Comparison of ENCODE assay signal across 8 cellular contexts in the genomic region with DNA sequence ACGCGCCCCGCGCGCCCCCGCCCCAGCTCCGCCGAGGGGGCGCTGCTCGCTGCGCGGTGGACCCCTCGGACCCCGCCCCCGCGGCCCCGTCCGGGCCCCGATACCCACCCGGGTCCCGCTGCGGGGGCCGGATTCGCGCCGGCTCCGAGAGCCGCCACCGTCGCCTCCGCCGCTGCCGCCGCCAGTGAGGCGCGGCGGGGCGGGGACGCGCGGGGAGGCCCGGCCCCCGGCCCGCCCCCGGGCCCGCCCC. TPM values are rescaled to one million over a fixed set of nuclear protein-coding genes. Genes with fewer than 3 reads are reported as not detected.
DNase-seq lines count a peak whose midpoint lies in the region; ATAC-seq and FAIRE-seq lines count a peak whose summit lies in the region.

A gene with protein sequence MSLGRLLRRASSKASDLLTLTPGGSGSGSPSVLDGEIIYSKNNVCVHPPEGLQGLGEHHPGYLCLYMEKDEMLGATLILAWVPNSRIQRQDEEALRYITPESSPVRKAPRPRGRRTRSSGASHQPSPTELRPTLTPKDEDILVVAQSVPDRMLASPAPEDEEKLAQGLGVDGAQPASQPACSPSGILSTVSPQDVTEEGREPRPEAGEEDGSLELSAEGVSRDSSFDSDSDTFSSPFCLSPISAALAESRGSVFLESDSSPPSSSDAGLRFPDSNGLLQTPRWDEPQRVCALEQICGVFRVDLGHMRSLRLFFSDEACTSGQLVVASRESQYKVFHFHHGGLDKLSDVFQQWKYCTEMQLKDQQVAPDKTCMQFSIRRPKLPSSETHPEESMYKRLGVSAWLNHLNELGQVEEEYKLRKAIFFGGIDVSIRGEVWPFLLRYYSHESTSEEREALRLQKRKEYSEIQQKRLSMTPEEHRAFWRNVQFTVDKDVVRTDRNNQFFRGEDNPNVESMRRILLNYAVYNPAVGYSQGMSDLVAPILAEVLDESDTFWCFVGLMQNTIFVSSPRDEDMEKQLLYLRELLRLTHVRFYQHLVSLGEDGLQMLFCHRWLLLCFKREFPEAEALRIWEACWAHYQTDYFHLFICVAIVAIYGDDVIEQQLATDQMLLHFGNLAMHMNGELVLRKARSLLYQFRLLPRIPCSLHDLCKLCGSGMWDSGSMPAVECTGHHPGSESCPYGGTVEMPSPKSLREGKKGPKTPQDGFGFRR (minus strand): TSS at position 186 of the 250 bp plus-strand sequence. CDS start 22,325 bp downstream, outside the sequence.

- peak within 1 kb of the TSS; percentile 65 for H3K27ac ChIP-seq in CD8-positive, alpha-beta memory T cell (ENCODE audit: low read depth, low read length)
- peak within 1 kb of the TSS; percentile 84 for H3K27ac ChIP-seq in duodenal mucosa (ENCODE audit: low read depth, low read length)

- H3K27ac Mint-ChIP-seq in CD8-positive, alpha-beta memory T cell = peak within 1 kb of the TSS; percentile 82 to 98 (median 96)

- FAIRE-seq in RCC 7860 (lab: Jason Lieb, UNC) = no peak

- peaks cover 11 to 14% (median 11%) of the 10 kb centered on the region in 3 donors for H3K4me1 Mint-ChIP-seq in CD8-positive, alpha-beta memory T cell

- DNase-seq in CD8-positive, alpha-beta memory T cell = peak in 1 of 5 donors; percentile 58
- DNase-seq in MG63 = no peak
- DNase-seq in head of caudate nucleus = no peak
- no peak for DNase-seq in RCC 7860 (ENCODE audit: low spot score)
- DNase-seq in superior temporal gyrus (ENCODE audit: extremely low spot score) = no peak

- H3K4me1 ChIP-seq in CD8-positive, alpha-beta memory T cell (ENCODE audit: insufficient read depth, low read length) = peaks cover 15% of the 10 kb centered on the region
- H3K4me1 ChIP-seq in duodenal mucosa (ENCODE audit: control insufficient read depth in 1 of 2, insufficient read depth in 2 of 2, low read length in 2 of 2) (peaks cover 11 to 25% of the 10 kb centered on the region in 2 donors), mucosa of stomach (ENCODE audit: control insufficient read depth, insufficient read depth, low read length) (peaks cover 20% of the 10 kb centered on the region)

- H3K9me3 ChIP-seq in CD8-positive, alpha-beta memory T cell (ENCODE audit: low read length) = no peaks in the 10 kb centered on the region
- H3K9me3 ChIP-seq in MG63 = no peaks in the 10 kb centered on the region
- H3K9me3 ChIP-seq in duodenal mucosa (ENCODE audit: control insufficient read depth in 1 of 2, low read length in 2 of 2) = no peaks in the 10 kb centered on the region
- no peaks in the 10 kb centered on the region for H3K9me3 ChIP-seq in mucosa of stomach (ENCODE audit: control insufficient read depth, low read length)

- H3K27me3 ChIP-seq in CD8-positive, alpha-beta memory T cell (ENCODE audit: insufficient read depth, low read length, poor library complexity, severe bottlenecking) = peaks cover 5% of the 10 kb centered on the region
- no peaks in the 10 kb centered on the region for H3K27me3 ChIP-seq in MG63
- no peaks in the 10 kb centered on the region for H3K27me3 ChIP-seq in duodenal mucosa (ENCODE audit: control insufficient read depth in 1 of 2, insufficient read depth in 2 of 2, low read length in 2 of 2)
- peaks cover 3% of the 10 kb centered on the region for H3K27me3 ChIP-seq in mucosa of stomach (ENCODE audit: control insufficient read depth, insufficient read depth, low read length)

- peak within 1 kb of the TSS; percentile 77 for H3K4me3 ChIP-seq in CD8-positive, alpha-beta memory T cell (ENCODE audit: low read length)
- peak within 1 kb of the TSS; percentile 80 for H3K4me3 ChIP-seq in MG63
- H3K4me3 ChIP-seq in duodenal mucosa (ENCODE audit: low read depth in 1 of 2, low read length in 2 of 2) = peak within 1 kb of the TSS; percentile 81 to 86
- H3K4me3 ChIP-seq in mucosa of stomach (ENCODE audit: low read length) = peak within 1 kb of the TSS; percentile 74

- intact Hi-C loops in head of caudate nucleus (cut with DNase I) = no loop called here

- H3K4me3 Mint-ChIP-seq in CD8-positive, alpha-beta memory T cell = peak within 1 kb of the TSS; percentile 84 to 95 (median 88)

- no peaks in the 10 kb centered on the region for H3K36me3 ChIP-seq in CD8-positive, alpha-beta memory T cell (ENCODE audit: insufficient read depth, low read length)
- H3K36me3 ChIP-seq in MG63 = no peaks in the 10 kb centered on the region
- no peaks in the 10 kb centered on the region for H3K36me3 ChIP-seq in duodenal mucosa (ENCODE audit: control insufficient read depth in 1 of 2, insufficient read depth in 2 of 2, low read length in 2 of 2)
- no peaks in the 10 kb centered on the region for H3K36me3 ChIP-seq in mucosa of stomach (ENCODE audit: control insufficient read depth, insufficient read depth, low read length)

- POLR2A ChIA-PET in CD8-positive, alpha-beta memory T cell (lab: Charles Lee) = no interaction called here

- H3K36me3 Mint-ChIP-seq in CD8-positive, alpha-beta memory T cell = peaks cover 0 to 4% (median 0%) of the 10 kb centered on the region in 3 donors

- ATAC-seq in GM21737 (IDR thresholded peaks at IDR 0.05; ENCODE audit: unreplicated experiment) = no peak

- H3K27me3 Mint-ChIP-seq in CD8-positive, alpha-beta memory T cell = peaks cover 10 to 20% of the 10 kb centered on the region in 2 donors

- H3K9ac ChIP-seq in duodenal mucosa (ENCODE audit: low read depth in 1 of 2, low read length in 2 of 2) (peak within 1 kb of the TSS; percentile 70 to 80), mucosa of stomach (ENCODE audit: low read length) (peak within 1 kb of the TSS; percentile 76)

- no peaks in the 10 kb centered on the region for H3K9me3 Mint-ChIP-seq in CD8-positive, alpha-beta memory T cell

- CTCF ChIA-PET in CD8-positive, alpha-beta memory T cell (lab: Charles Lee) = interaction anchor here (1.1 kb wide), 1 partner anchor 27 kb away, joined by 3 read pairs; no protein-coding TSS in a partner anchor

RNA-seq across cellular contexts. Expression of the gene that starts here (rescaled TPM):
- total RNA-seq in CD8-positive, alpha-beta memory T cell = 1 to 10 TPM; 3.5 to 4.3 TPM
- polyA plus RNA-seq in CD8-positive, alpha-beta memory T cell = 0.33 TPM
- total RNA-seq in MG63 (2014; rRNA removed; shearing (Covaris generic); ENCODE audit: low replicate concordance) = 15.0 and 23.6 TPM in 2 replicates
